9 cellular contexts compared by ENCODE assay signal in genomic region chr3:165196577-165197561, GRCh38. TPM values are rescaled to one million over a fixed set of nuclear protein-coding genes. Genes with fewer than 3 reads are reported as not detected.
DNase-seq lines count a peak whose midpoint lies in the region; ATAC-seq lines count a peak whose summit lies in the region.
"Had no signal": no experiment of that assay in that cellular context is flagged by ENCODE, and none has a peak within 500 bp of the region (broad histone marks: within the 10 kb centered on the region; RNA-seq: fewer than 3 reads in every experiment).

No MANE protein-coding gene starts in this region.

- H3K36me3 Mint-ChIP-seq in T-helper 1 cell treated with Interleukin-12 subunit alpha and Interleukin-12 subunit beta and Interleukin-4 antibody, amounts not matched to agents 30 μg/mL and 1 μg/mL, for 36 hours (ENCODE audit: low read depth), result no peaks in the 10 kb centered on the region
- H3K36me3 Mint-ChIP-seq in activated T-helper 2 cell treated with anti-CD3 and anti-CD28 coated beads, Interferon-gamma antibody, Interleukin-2, Interleukin-4, amounts not matched to agents 10 μg/mL and 5 μg/mL and 100 μg/mL, durations not matched to agents 14 hours and 24 hours and 36 hours (ENCODE audit: low read depth), result no peaks in the 10 kb centered on the region
- no peaks in the 10 kb centered on the region for H3K36me3 Mint-ChIP-seq in stimulated activated memory B cell treated with anti-CD40 and anti-IgM and Interleukin-4, amounts not matched to agents 10 μg/mL and 1 μg/mL and 100 μg/mL, for 72 hours

- H3K27me3 Mint-ChIP-seq in T-helper 1 cell treated with Interleukin-12 subunit alpha and Interleukin-12 subunit beta and Interleukin-4 antibody, amounts not matched to agents 30 μg/mL and 1 μg/mL, for 36 hours (ENCODE audit: low read depth), result peaks cover 54% of the 10 kb centered on the region
- peaks cover 59% of the 10 kb centered on the region for H3K27me3 Mint-ChIP-seq in activated T-helper 2 cell treated with anti-CD3 and anti-CD28 coated beads, Interferon-gamma antibody, Interleukin-2, Interleukin-4, amounts not matched to agents 10 μg/mL and 5 μg/mL and 100 μg/mL, durations not matched to agents 14 hours and 24 hours and 36 hours (ENCODE audit: low read depth)
- H3K27me3 Mint-ChIP-seq in stimulated activated memory B cell treated with anti-CD40 and anti-IgM and Interleukin-4, amounts not matched to agents 10 μg/mL and 1 μg/mL and 100 μg/mL, for 72 hours, result peaks cover 52% of the 10 kb centered on the region

- ATAC-seq in stimulated activated memory B cell treated with anti-CD40 and anti-IgM and Interleukin-4, amounts not matched to agents 10 μg/mL and 1 μg/mL and 100 μg/mL, for 72 hours, result no peak
- ATAC-seq in HG02840 (IDR thresholded peaks at IDR 0.05; ENCODE audit: low FRiP score, unreplicated experiment) (no peak), HG02759 (IDR thresholded peaks at IDR 0.05; ENCODE audit: unreplicated experiment) (no peak), HG02571 (IDR thresholded peaks at IDR 0.05; ENCODE audit: unreplicated experiment) (no peak)

- DNase-seq in T-helper 1 cell (no peak), iPS-NIHi11 (ENCODE audit: low spot score) (peak; percentile 25)
- DNase-seq in activated T-helper 2 cell treated with anti-CD3 and anti-CD28 coated beads, Interferon-gamma antibody, Interleukin-2, Interleukin-4, amounts not matched to agents 10 μg/mL and 5 μg/mL and 100 μg/mL, durations not matched to agents 14 hours and 24 hours and 36 hours (ENCODE audit: low spot score), result no peak

- no peak overlapping the region for H3K27ac Mint-ChIP-seq in T-helper 1 cell treated with Interleukin-12 subunit alpha and Interleukin-12 subunit beta and Interleukin-4 antibody, amounts not matched to agents 30 μg/mL and 1 μg/mL, for 36 hours
- no peak overlapping the region for H3K27ac Mint-ChIP-seq in activated T-helper 2 cell treated with anti-CD3 and anti-CD28 coated beads, Interferon-gamma antibody, Interleukin-2, Interleukin-4, amounts not matched to agents 10 μg/mL and 5 μg/mL and 100 μg/mL, durations not matched to agents 14 hours and 24 hours and 36 hours
- H3K27ac Mint-ChIP-seq in stimulated activated memory B cell treated with anti-CD40 and anti-IgM and Interleukin-4, amounts not matched to agents 10 μg/mL and 1 μg/mL and 100 μg/mL, for 72 hours, result no peak overlapping the region

- no peaks in the 10 kb centered on the region for H3K9me3 Mint-ChIP-seq in T-helper 1 cell treated with Interleukin-12 subunit alpha and Interleukin-12 subunit beta and Interleukin-4 antibody, amounts not matched to agents 30 μg/mL and 1 μg/mL, for 36 hours
- H3K9me3 Mint-ChIP-seq in activated T-helper 2 cell treated with anti-CD3 and anti-CD28 coated beads, Interferon-gamma antibody, Interleukin-2, Interleukin-4, amounts not matched to agents 10 μg/mL and 5 μg/mL and 100 μg/mL, durations not matched to agents 14 hours and 24 hours and 36 hours, result no peaks in the 10 kb centered on the region
- peaks cover 2% of the 10 kb centered on the region for H3K9me3 Mint-ChIP-seq in stimulated activated memory B cell treated with anti-CD40 and anti-IgM and Interleukin-4, amounts not matched to agents 10 μg/mL and 1 μg/mL and 100 μg/mL, for 72 hours

- intact Hi-C loops in activated T-helper 2 cell treated with anti-CD3 and anti-CD28 coated beads, Interferon-gamma antibody, Interleukin-2, Interleukin-4, amounts not matched to agents 10 μg/mL and 5 μg/mL and 100 μg/mL, durations not matched to agents 14 hours and 24 hours and 36 hours (cut with micrococcal nuclease), result no loop called here

- peak overlapping the region; percentile 72 for H3K4me3 Mint-ChIP-seq in T-helper 1 cell treated with Interleukin-12 subunit alpha and Interleukin-12 subunit beta and Interleukin-4 antibody, amounts not matched to agents 30 μg/mL and 1 μg/mL, for 36 hours
- H3K4me3 Mint-ChIP-seq in activated T-helper 2 cell treated with anti-CD3 and anti-CD28 coated beads, Interferon-gamma antibody, Interleukin-2, Interleukin-4, amounts not matched to agents 10 μg/mL and 5 μg/mL and 100 μg/mL, durations not matched to agents 14 hours and 24 hours and 36 hours (ENCODE audit: low read depth), result peak overlapping the region; percentile 17
- peak overlapping the region; percentile 1 for H3K4me3 Mint-ChIP-seq in stimulated activated memory B cell treated with anti-CD40 and anti-IgM and Interleukin-4, amounts not matched to agents 10 μg/mL and 1 μg/mL and 100 μg/mL, for 72 hours

- peaks cover 1% of the 10 kb centered on the region for H3K4me1 Mint-ChIP-seq in T-helper 1 cell treated with Interleukin-12 subunit alpha and Interleukin-12 subunit beta and Interleukin-4 antibody, amounts not matched to agents 30 μg/mL and 1 μg/mL, for 36 hours (ENCODE audit: low read depth)
- peaks cover 6% of the 10 kb centered on the region for H3K4me1 Mint-ChIP-seq in activated T-helper 2 cell treated with anti-CD3 and anti-CD28 coated beads, Interferon-gamma antibody, Interleukin-2, Interleukin-4, amounts not matched to agents 10 μg/mL and 5 μg/mL and 100 μg/mL, durations not matched to agents 14 hours and 24 hours and 36 hours (ENCODE audit: low read depth)
- H3K4me1 Mint-ChIP-seq in stimulated activated memory B cell treated with anti-CD40 and anti-IgM and Interleukin-4, amounts not matched to agents 10 μg/mL and 1 μg/mL and 100 μg/mL, for 72 hours, result peaks cover 17% of the 10 kb centered on the region

RNA-seq across cellular contexts. Expression of gene SLITRK3, which starts 0.7 kb away (rescaled TPM):
- total RNA-seq in activated T-helper 2 cell treated with anti-CD3 and anti-CD28 coated beads, Interferon-gamma antibody, Interleukin-2, Interleukin-4, amounts not matched to agents 10 μg/mL and 5 μg/mL and 100 μg/mL, durations not matched to agents 14 hours and 24 hours and 36 hours, result not detected in 2 replicates
- total RNA-seq: pulmonary artery endothelial cell had no signal

Comparison
In these comparisons a context has a peak if more than half of its experiments do, and no peak if none do; other contexts are left out.
1. H3K4me3 Mint-ChIP-seq: peak in every context shown above with its lines; median percentile 72 in T-helper 1 cell treated with Interleukin-12 subunit alpha and Interleukin-12 subunit beta and Interleukin-4 antibody, amounts not matched to agents 30 μg/mL and 1 μg/mL, for 36 hours; 17 in activated T-helper 2 cell treated with anti-CD3 and anti-CD28 coated beads, Interferon-gamma antibody, Interleukin-2, Interleukin-4, amounts not matched to agents 10 μg/mL and 5 μg/mL and 100 μg/mL, durations not matched to agents 14 hours and 24 hours and 36 hours; 1 in stimulated activated memory B cell treated with anti-CD40 and anti-IgM and Interleukin-4, amounts not matched to agents 10 μg/mL and 1 μg/mL and 100 μg/mL, for 72 hours.